Comparison of ENCODE assay signal across 22 cellular contexts in the genomic region with DNA sequence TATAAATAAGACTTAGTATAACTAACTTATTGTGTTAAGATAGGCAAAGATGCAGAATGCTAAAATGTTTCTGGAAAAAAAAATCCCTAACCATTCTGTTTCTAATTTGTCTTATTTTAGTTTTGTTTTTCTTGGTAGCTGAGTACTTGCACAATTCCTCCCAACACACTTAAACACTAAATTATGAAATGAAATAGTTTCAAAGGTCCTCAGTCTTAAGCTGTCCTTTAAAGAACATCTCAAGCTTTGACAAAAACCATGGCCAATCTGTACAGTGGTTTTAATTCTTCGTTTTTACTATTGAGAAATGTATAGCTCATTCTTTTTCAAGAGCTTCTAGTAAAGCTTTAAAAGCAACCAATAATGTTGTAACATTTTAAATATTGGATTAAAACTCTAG.
"Had no signal": no experiment of that assay in that cellular context is flagged by ENCODE, and none has a peak within 500 bp of the region (broad histone marks: within the 10 kb centered on the region; RNA-seq: fewer than 3 reads in every experiment).

No MANE protein-coding gene starts in this region.

- ATAC-seq: HepG2, Panc1 had no signal

- H3K4me3 ChIP-seq: MG63 had no signal

- DNase-seq: IMR-90, Karpas-422, KG1, MG63, NCI-H1092, NCI-H1105 treated with DMSO at 0.1 percent for 48 hours, NCI-H1417 treated with DMSO at 0.1 percent for 48 hours, NCI-H146, NCI-H1694 treated with DMSO at 0.1 percent for 48 hours, NCI-H2029, NCI-H2081 treated with DMSO at 0.1 percent for 48 hours, NCI-H2171, NCI-H226, NCI-H446, NCI-H510A, NCI-H524 treated with DMSO at 0.1 percent for 48 hours, NCI-H69, NCI-H774, SHP77, SK-N-SH had no signal
